Comparison of ENCODE assay signal across 9 cellular contexts in genomic region chr17:36936455-36936934, GRCh38. TPM values are rescaled to one million over a fixed set of nuclear protein-coding genes. Genes with fewer than 3 reads are reported as not detected.
DNase-seq lines count a peak whose midpoint lies in the region; ATAC-seq and TF ChIP-seq lines count a peak whose summit lies in the region.
"Had no signal": no experiment of that assay in that cellular context is flagged by ENCODE, and none has a peak within 500 bp of the region (broad histone marks: within the 10 kb centered on the region; RNA-seq: fewer than 3 reads in every experiment).

No MANE protein-coding gene starts in this region.

- no peak overlapping the region for H2BK5ac ChIP-seq in trophoblast cell (ENCODE audit: low read depth, low read length, poor library complexity)

- intact Hi-C loops in thyroid gland (cut with DNase I), result no loop called here

- no peak overlapping the region for H2AK5ac ChIP-seq in trophoblast cell (ENCODE audit: low read length)

- no peak for ATAC-seq in HG03045 (IDR thresholded peaks at IDR 0.05; ENCODE audit: unreplicated experiment)

- TF ChIP-seq POLR2A in thyroid gland (IDR thresholded peaks at IDR 0.05), result no peak

- H3K27ac ChIP-seq in coronary artery (no peak overlapping the region), trophoblast cell (ENCODE audit: low read depth, low read length) (no peak overlapping the region), thyroid gland (no peak overlapping the region)

- H3K4me3 ChIP-seq in coronary artery (peak overlapping the region; percentile 59), trophoblast cell (ENCODE audit: low read depth, low read length) (peak overlapping the region; percentile 17), thyroid gland (replicated peaks in 1 of 3) (peak overlapping the region in 1 of 3 donors; percentile 6)

- no peak overlapping the region for H4K12ac ChIP-seq in trophoblast cell (ENCODE audit: low read depth, low read length)

- no peak overlapping the region for H4K91ac ChIP-seq in trophoblast cell (ENCODE audit: low read depth, low read length)

- H3K18ac ChIP-seq in trophoblast cell (ENCODE audit: low read length), result no peak overlapping the region

- no peak overlapping the region for H3K23ac ChIP-seq in trophoblast cell (ENCODE audit: low read length)

- H2BK12ac ChIP-seq in trophoblast cell (ENCODE audit: low read length), result no peak overlapping the region

- H3K79me2 ChIP-seq in trophoblast cell (ENCODE audit: control insufficient read depth, insufficient read depth, low read length, poor library complexity), result no peaks in the 10 kb centered on the region

- H4K8ac ChIP-seq in trophoblast cell (ENCODE audit: low read depth, low read length), result no peak overlapping the region

- H3K27me3 ChIP-seq in trophoblast cell (ENCODE audit: insufficient read depth, low read length) (peaks cover 97% of the 10 kb centered on the region), thyroid gland (peaks cover 92% of the 10 kb centered on the region)

- H2BK120ac ChIP-seq in trophoblast cell (ENCODE audit: insufficient read depth, low read length, poor library complexity), result no peak overlapping the region

- TF ChIP-seq CTCF in coronary artery (IDR thresholded peaks at IDR 0.05), result no peak
- no peak for TF ChIP-seq CTCF in thyroid gland (IDR thresholded peaks at IDR 0.05)

- H2AFZ ChIP-seq in trophoblast cell (ENCODE audit: insufficient read depth, low read length, poor library complexity), result peak overlapping the region; percentile 21

- peaks cover 23 to 33% of the 10 kb centered on the region in 2 experiments for H3K4me1 ChIP-seq in trophoblast cell (ENCODE audit: control insufficient read depth in 1 of 2, insufficient read depth in 2 of 2, low read length in 2 of 2)
- H3K4me1 ChIP-seq in thyroid gland, result peaks cover 36 to 76% of the 10 kb centered on the region in 2 donors

- H3K4me2 ChIP-seq in trophoblast cell (ENCODE audit: low read length), result peak overlapping the region; percentile 56

- no peak overlapping the region for H3K14ac ChIP-seq in trophoblast cell (ENCODE audit: low read length)

- no peaks in the 10 kb centered on the region for H3K79me1 ChIP-seq in trophoblast cell (ENCODE audit: low read length)

- H3K36me3 ChIP-seq in trophoblast cell (ENCODE audit: control insufficient read depth in 1 of 2, insufficient read depth in 2 of 2, low read length in 2 of 2) (no peaks in the 10 kb centered on the region), thyroid gland (no peaks in the 10 kb centered on the region)

- H3K9ac ChIP-seq in trophoblast cell (ENCODE audit: low read length), result no peak overlapping the region

- peaks cover 18% of the 10 kb centered on the region for H3K9me3 ChIP-seq in trophoblast cell (ENCODE audit: insufficient read depth, low read depth, low read length)
- no peaks in the 10 kb centered on the region for H3K9me3 ChIP-seq in thyroid gland

- no peak overlapping the region for H3K4ac ChIP-seq in trophoblast cell (ENCODE audit: low read depth, low read length)

- WGBS in trophoblast cell (ENCODE audit: extremely low coverage, insufficient coverage, insufficient read length), result no CpG with 5 or more reads among the region's 53 CpGs
- WGBS in thyroid gland, 2 donors, result 4% methylated on average over 22 to 23 of the region's 53 CpGs

- DNase-seq in NCI-H345 (lab: John Stamatoyannopoulos, UW) (peak; percentile 18), NCI-H345 treated with DMSO at 0.1 percent for 48 hours (lab: John Stamatoyannopoulos, UW; ENCODE audit: unreplicated experiment) (no peak), NCI-H146 treated with DMSO at 0.1 percent for 48 hours (lab: John Stamatoyannopoulos, UW; ENCODE audit: unreplicated experiment) (peak; percentile 42), coronary artery (ENCODE audit: low spot score) (peak; percentile 55), trophoblast cell (peak in 1 of 2 donors; percentile 8), NCI-H2171 treated with DMSO at 0.1 percent for 48 hours (lab: John Stamatoyannopoulos, UW) (no peak), thyroid gland (no peak)

RNA-seq across cellular contexts. Expression of gene LHX1, which starts 0.8 kb away (rescaled TPM):
- polyA plus RNA-seq in trophoblast cell (2013), result 0.33 and 0.37 TPM in 2 replicates
- total RNA-seq in thyroid gland, result not detected
- total RNA-seq: mononuclear cell had no signal

RNA-seq across cellular contexts. Expression of gene AATF, which starts 12.3 kb away (rescaled TPM):
- 80.0 and 80.8 TPM in 2 replicates for polyA plus RNA-seq in trophoblast cell (2013)
- total RNA-seq in thyroid gland, result 10 to 100 TPM; 28.5 to 38.9 (median 32.4) TPM

Comparison
In these comparisons a context has a peak if more than half of its experiments do, and no peak if none do; other contexts are left out.
1. DNase-seq: peak in NCI-H345 (single experiment), NCI-H146 treated with DMSO at 0.1 percent for 48 hours (single experiment) and coronary artery (single experiment); none in NCI-H345 treated with DMSO at 0.1 percent for 48 hours (single experiment), NCI-H2171 treated with DMSO at 0.1 percent for 48 hours (single experiment) and thyroid gland (0 of 2).